ENCODE assay signal across 28 cellular contexts in the genomic region with DNA sequence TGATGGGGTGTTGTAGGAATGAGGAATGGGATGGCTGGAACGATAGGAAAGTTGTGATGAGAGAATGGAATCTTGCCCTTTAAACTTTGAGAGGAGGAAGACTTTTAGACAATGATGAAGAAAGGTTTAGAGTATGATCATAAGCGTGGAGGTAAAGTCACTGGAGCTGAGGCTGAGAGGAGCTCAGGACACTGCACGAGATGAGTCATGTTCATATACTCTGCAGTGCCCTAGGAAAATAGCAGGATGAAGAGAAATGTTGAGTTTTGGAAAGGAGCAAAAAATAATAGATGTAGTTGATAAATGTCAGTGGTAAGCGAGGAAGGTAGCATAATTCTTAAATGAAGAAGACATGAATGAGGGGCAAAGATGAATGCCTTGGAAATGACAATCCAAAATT.
"Had no signal": no experiment of that assay in that cellular context is flagged by ENCODE, and none has a peak within 500 bp of the region (broad histone marks: within the 10 kb centered on the region; RNA-seq: fewer than 3 reads in every experiment).

No MANE protein-coding gene starts in this region.

- H3K9ac ChIP-seq: neural progenitor cell, parathyroid adenoma had no signal

- H3K27ac Mint-ChIP-seq: activated T-cell treated with anti-CD3 and anti-CD28 coated beads, Interleukin-2, amount 50 U/mL, for 24 hours; activated T-helper 17 cell treated with anti-CD3 and anti-CD28 coated beads, Interleukin-2, amount 50 U/mL, for 72 hours; neural progenitor cell had no signal

- H2AFZ ChIP-seq: hepatocyte, parathyroid adenoma had no signal

- H3K79me2 ChIP-seq: hepatocyte, parathyroid adenoma had no signal

- H3K4me1 ChIP-seq: gastrocnemius medialis, neural progenitor cell, parathyroid adenoma, psoas muscle, transverse colon had no signal

- H3K9me3 Mint-ChIP-seq: neural progenitor cell had no signal

- H3K4me3 Mint-ChIP-seq: activated T-cell treated with anti-CD3 and anti-CD28 coated beads, Interleukin-2, amount 50 U/mL, for 24 hours; activated T-helper 17 cell treated with anti-CD3 and anti-CD28 coated beads, Interleukin-2, amount 50 U/mL, for 72 hours; neural progenitor cell had no signal

- H3K27ac ChIP-seq: gastrocnemius medialis, hepatocyte, neural progenitor cell, parathyroid adenoma, psoas muscle, transverse colon, WERI-Rb-1 had no signal

- DNase-seq: activated CD4-positive, alpha-beta T cell treated with anti-CD3 and anti-CD28 coated beads for 48 hours; activated CD4-positive, alpha-beta T cell treated with anti-CD3 and anti-CD28 coated beads, Interleukin-2, amount 50 U/mL, for 48 hours; activated CD8-positive, alpha-beta memory T cell treated with anti-CD3 and anti-CD28 coated beads, Interleukin-2, amount 50 U/mL, for 48 hours; activated gamma-delta T cell treated with Interleukin-2 at 50 U/mL for 16 hours; activated naive CD4-positive, alpha-beta T cell treated with anti-CD3 and anti-CD28 coated beads, Interleukin-2, amount 50 U/mL, for 16 hours; activated T-cell treated with anti-CD3 and anti-CD28 coated beads, Interleukin-2, amount 50 U/mL, for 24 hours; amygdala; effector CD8-positive, alpha-beta T cell; gastrocnemius medialis; glutamatergic neuron; islet precursor cell; left cardiac atrium; left ventricle myocardium superior; naive thymus-derived CD8-positive, alpha-beta T cell; occipital lobe; psoas muscle; stimulated activated CD4-positive, alpha-beta T cell treated with anti-CD3 and anti-CD28 coated beads, Interleukin-15, amount 100 ng/mL, for 24 hours; stimulated activated CD4-positive, alpha-beta T cell treated with anti-CD3 and anti-CD28 coated beads, Interleukin-2, amount 100 ng/mL, for 24 hours; stimulated activated naive CD4-positive, alpha-beta T cell; T-helper 9 cell; testis; transverse colon; WERI-Rb-1 had no signal

- H3K36me3 ChIP-seq: gastrocnemius medialis, neural progenitor cell, transverse colon, WERI-Rb-1 had no signal

- H3K9me3 ChIP-seq: gastrocnemius medialis, psoas muscle, testis, transverse colon had no signal

- H3K4me1 Mint-ChIP-seq: activated T-helper 17 cell treated with anti-CD3 and anti-CD28 coated beads, Interleukin-2, amount 50 U/mL, for 72 hours; neural progenitor cell had no signal

- H3K27me3 Mint-ChIP-seq: activated T-cell treated with anti-CD3 and anti-CD28 coated beads, Interleukin-2, amount 50 U/mL, for 24 hours had no signal

- H3K36me3 Mint-ChIP-seq: neural progenitor cell had no signal

- H3K4me3 ChIP-seq: gastrocnemius medialis, hepatocyte, neural progenitor cell, psoas muscle, testis, transverse colon had no signal

- H3K4me2 ChIP-seq: hepatocyte, neural progenitor cell had no signal

- ATAC-seq: activated CD4-positive, CD25-positive, alpha-beta regulatory T cell treated with anti-CD3 and anti-CD28 coated beads, Interleukin-2, amount 50 U/mL, for 24 hours; activated T-helper 17 cell treated with anti-CD3 and anti-CD28 coated beads, Interleukin-2, amount 50 U/mL, for 72 hours; gastrocnemius medialis; left cardiac atrium; left ventricle myocardium superior; naive thymus-derived CD8-positive, alpha-beta T cell; psoas muscle had no signal

- H3K27me3 ChIP-seq: gastrocnemius medialis, hepatocyte, neural progenitor cell, testis, transverse colon had no signal
